ENCODE assay signal across 13 cellular contexts in the genomic region with DNA sequence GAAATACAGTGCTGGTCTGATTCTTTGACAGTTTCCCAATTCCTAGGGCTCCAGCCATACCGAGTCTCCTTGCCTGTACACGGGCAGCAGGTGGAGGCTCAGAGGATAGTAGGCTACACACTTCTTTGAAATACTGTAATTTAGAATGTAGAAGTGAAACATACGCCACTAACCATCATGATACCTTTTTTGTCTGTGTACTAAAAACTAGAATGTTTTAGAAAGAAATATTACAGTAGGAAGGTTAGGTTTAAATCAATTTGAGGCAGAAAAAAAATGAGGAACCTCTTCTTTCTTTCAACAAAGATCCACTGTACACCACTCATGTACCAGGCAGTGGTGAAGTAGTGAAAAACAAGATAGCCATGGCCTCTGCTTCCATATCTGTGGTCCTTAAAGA.
A peak's percentile ranks its signal among the peaks of the same experiment; 100 is the strongest.
DNase-seq lines count a peak whose midpoint lies in the region; ATAC-seq, FAIRE-seq and TF ChIP-seq lines count a peak whose summit lies in the region.
"Had no signal": no experiment of that assay in that cellular context is flagged by ENCODE, and none has a peak within 500 bp of the region (broad histone marks: within the 10 kb centered on the region; RNA-seq: fewer than 3 reads in every experiment).

No MANE protein-coding gene starts in this region.

- no peaks in the 10 kb centered on the region for H3K36me3 ChIP-seq in breast epithelium
- H3K36me3 ChIP-seq: uterus had no signal

- DNase-seq in GM12891 (ENCODE audit: insufficient read length, low spot score) = no peak
- no peak for DNase-seq in T1000 (lab: John Stamatoyannopoulos, UW)
- no peak for DNase-seq in breast epithelium (ENCODE audit: low spot score in 2 of 2)
- no peak for DNase-seq in NOMO-1 treated with dmso at 0.1 percent for 144 hours (lab: John Stamatoyannopoulos, UW; ENCODE audit: unreplicated experiment)
- no peak for DNase-seq in HTR-8/SVneo (ENCODE audit: insufficient read length, low spot score)
- DNase-seq: MM.1S; NCI-H510A; nucleus accumbens; stimulated activated CD4-positive, alpha-beta T cell treated with anti-CD3 and anti-CD28 coated beads, Interleukin-12 subunit alpha, Interleukin-12 subunit beta, amount 100 ng/mL, for 4 hours; uterus had no signal

- peak; percentile 61 for ATAC-seq in GM19328 (IDR thresholded peaks at IDR 0.05; ENCODE audit: unreplicated experiment)
- ATAC-seq in HG02610 (IDR thresholded peaks at IDR 0.05; ENCODE audit: unreplicated experiment) = peak; percentile 74
- peak; percentile 63 for ATAC-seq in HG03342 (IDR thresholded peaks at IDR 0.05; ENCODE audit: unreplicated experiment)

- FAIRE-seq in GM12891 (lab: Jason Lieb, UNC) (no peak), HTR-8/SVneo (lab: Jason Lieb, UNC) (no peak)

- H3K27me3 ChIP-seq in breast epithelium = no peaks in the 10 kb centered on the region
- H3K27me3 ChIP-seq: uterus had no signal

- no peaks in the 10 kb centered on the region for H3K4me1 ChIP-seq in breast epithelium
- H3K4me1 ChIP-seq: uterus had no signal

- no peak for TF ChIP-seq CTCF in breast epithelium (IDR thresholded peaks at IDR 0.05)

- TF ChIP-seq POLR2A in GM12891 (IDR thresholded peaks at IDR 0.05; ENCODE audit: low read depth, low read length) (no peak), breast epithelium (IDR thresholded peaks at IDR 0.05) (no peak)

- H3K9me3 ChIP-seq in breast epithelium = no peaks in the 10 kb centered on the region
- H3K9me3 ChIP-seq: uterus had no signal

- no peak overlapping the region for H3K4me3 ChIP-seq in breast epithelium
- H3K4me3 ChIP-seq: uterus had no signal

- no peak overlapping the region for H3K27ac ChIP-seq in breast epithelium
- H3K27ac ChIP-seq: uterus had no signal

- intact Hi-C loops in breast epithelium (cut with DNase I; ENCODE audit: low total_unique reads) = no loop called here

TF ChIP-seq in GM12891, 5 proteins besides CTCF, POLR2A, EP300 and RAD21:
- TF ChIP-seq SPI1 (IDR thresholded peaks at IDR 0.05; ENCODE audit: low read depth, low read length) (peak; percentile 37; the same call in 1 of the 2 replicates), TAF1 (IDR thresholded peaks at IDR 0.05; ENCODE audit: low read depth, low read length) (no peak)
